In genomic region chr10:1572519-1573333, GRCh38 we compare ENCODE assay signal across 25 cellular contexts.
DNase-seq lines count a peak whose midpoint lies in the region; ATAC-seq and TF ChIP-seq lines count a peak whose summit lies in the region.
"Had no signal": no experiment of that assay in that cellular context is flagged by ENCODE, and none has a peak within 500 bp of the region (broad histone marks: within the 10 kb centered on the region; RNA-seq: fewer than 3 reads in every experiment).

No MANE protein-coding gene starts in this region.

- peaks cover 49% of the 10 kb centered on the region for H3K4me1 Mint-ChIP-seq in glutamatergic neuron (ENCODE audit: low read depth, unreplicated experiment)
- H3K4me1 Mint-ChIP-seq in HFFc6 (ENCODE audit: low read depth), result no peaks in the 10 kb centered on the region
- H3K4me1 Mint-ChIP-seq: endodermal cell had no signal

- peak overlapping the region; percentile 70 for H3K4me3 Mint-ChIP-seq in glutamatergic neuron (ENCODE audit: unreplicated experiment)
- H3K4me3 Mint-ChIP-seq in HFFc6, result no peak overlapping the region
- H3K4me3 Mint-ChIP-seq: endodermal cell; natural killer cell; stimulated activated naive CD8-positive, alpha-beta T cell treated with anti-CD3 and anti-CD28 coated beads, Interleukin-15, Interleukin-2, amounts not matched to agents 100 ng/mL and 50 ng/mL, for 24 hours; T-cell had no signal

- ATAC-seq in GM18498 (IDR thresholded peaks at IDR 0.05; ENCODE audit: unreplicated experiment) (no peak), GM21447 (IDR thresholded peaks at IDR 0.05; ENCODE audit: unreplicated experiment) (no peak)
- ATAC-seq: K562, natural killer cell, T-cell had no signal

- peaks cover 13% of the 10 kb centered on the region for H3K36me3 Mint-ChIP-seq in glutamatergic neuron (ENCODE audit: unreplicated experiment)
- H3K36me3 Mint-ChIP-seq in HFFc6 (ENCODE audit: low read depth), result peaks cover 13% of the 10 kb centered on the region
- H3K36me3 Mint-ChIP-seq: natural killer cell, T-cell had no signal

- TF ChIP-seq CTCF in glutamatergic neuron (IDR thresholded peaks at IDR 0.05; ENCODE audit: partially characterized antibody, unreplicated experiment) (no peak), HFFc6 (IDR thresholded peaks at IDR 0.05) (no peak)

- H3K9me3 Mint-ChIP-seq in glutamatergic neuron (ENCODE audit: unreplicated experiment) (peaks cover 25% of the 10 kb centered on the region), HFFc6 (peaks cover 50% of the 10 kb centered on the region)
- H3K9me3 Mint-ChIP-seq: endodermal cell; stimulated activated naive CD8-positive, alpha-beta T cell treated with anti-CD3 and anti-CD28 coated beads, Interleukin-15, Interleukin-2, amounts not matched to agents 100 ng/mL and 50 ng/mL, for 24 hours had no signal

- H3K27ac Mint-ChIP-seq in glutamatergic neuron (ENCODE audit: unreplicated experiment) (peak overlapping the region; percentile 67), HFFc6 (no peak overlapping the region)
- H3K27ac Mint-ChIP-seq: endodermal cell; natural killer cell; stimulated activated naive CD8-positive, alpha-beta T cell treated with anti-CD3 and anti-CD28 coated beads, Interleukin-15, Interleukin-2, amounts not matched to agents 100 ng/mL and 50 ng/mL, for 24 hours; T-cell had no signal

- H3K27me3 Mint-ChIP-seq in glutamatergic neuron (ENCODE audit: unreplicated experiment) (peaks cover 22% of the 10 kb centered on the region), HFFc6 (ENCODE audit: insufficient read depth) (peaks cover 1% of the 10 kb centered on the region; the same call in 1 of the 2 replicates)

- peak overlapping the region; percentile 51 for H3K27ac ChIP-seq in substantia nigra (ENCODE audit: low read depth, low read length, poor library complexity, severe bottlenecking)
- H3K27ac ChIP-seq: adrenal gland, breast epithelium, coronary artery, PC-9, upper lobe of left lung had no signal

- DNase-seq in NCI-H1092 treated with DMSO at 0.1 percent for 48 hours (lab: John Stamatoyannopoulos, UW), result peak; percentile 95
- no peak for DNase-seq in NCI-H1092 (lab: John Stamatoyannopoulos, UW)
- peak; percentile 67 for DNase-seq in NCI-H2029 (lab: John Stamatoyannopoulos, UW)
- DNase-seq in glutamatergic neuron, result peak; percentile 40
- DNase-seq in substantia nigra (lab: John Stamatoyannopoulos, UW), result no peak
- DNase-seq in HFFc6, result no peak
- DNase-seq: activated CD4-positive, alpha-beta T cell treated with anti-CD3 and anti-CD28 coated beads, Interleukin-2, amount 50 U/mL, for 1 hour; activated gamma-delta T cell; adrenal gland; BE2C; endodermal cell; GDM1; H7; mesenchymal stem cell; natural killer cell; NCI-H69; PC-9; T-cell; upper lobe of left lung had no signal

Comparison
In these comparisons a context has a peak if more than half of its experiments do, and no peak if none do; other contexts are left out.
1. DNase-seq: peak in NCI-H1092 treated with DMSO at 0.1 percent for 48 hours (single experiment), NCI-H2029 (single experiment) and glutamatergic neuron (single experiment); none in NCI-H1092 (single experiment), substantia nigra (0 of 49) and HFFc6 (single experiment).